In genomic region chr1:228269431-228269830, GRCh38 we compare ENCODE assay signal across 8 cellular contexts.
A peak's percentile ranks its signal among the peaks of the same experiment; 100 is the strongest.
DNase-seq lines count a peak whose midpoint lies in the region; ATAC-seq, FAIRE-seq and TF ChIP-seq lines count a peak whose summit lies in the region.
"Not testable (repeated sequence)": the region's sequence is repeated elsewhere in the genome, so short reads cannot be mapped to it uniquely, and the experiment has no call there.

No MANE protein-coding gene starts in this region.

- not testable (repeated sequence) for H3K9ac ChIP-seq in GM12878 (ENCODE audit: control insufficient read depth, insufficient read depth, low read length)

- 70% methylated on average over 13 of the region's 17 CpGs for WGBS in GM12878 (ENCODE audit: insufficient coverage, insufficient replicate concordance, low lambda C conversion rate, missing lambda C conversion rate)

- H3K27me3 Mint-ChIP-seq in CD8-positive, alpha-beta T cell (ENCODE audit: low read depth); activated CD4-positive, alpha-beta T cell treated with anti-CD3 and anti-CD28 coated beads for 36 hours; naive B cell: not testable (repeated sequence)
- peaks cover 11% of the 10 kb centered on the region for H3K27me3 Mint-ChIP-seq in GM23338 (ENCODE audit: insufficient read depth, low read depth, poor library complexity)

- TF ChIP-seq POLR2A in GM12878 (IDR thresholded peaks at IDR 0.05; ENCODE audit: low read depth, low read length); gastrocnemius medialis (IDR thresholded peaks at IDR 0.05): not testable (repeated sequence)

- in situ Hi-C loops in GM12878 (cut with MboI); gastrocnemius medialis (cut with MboI; ENCODE audit: low sequenced_read_pairs in 4 of 4): not testable (repeated sequence)

- H3K4me3 Mint-ChIP-seq in CD8-positive, alpha-beta T cell; GM23338; activated CD4-positive, alpha-beta T cell treated with anti-CD3 and anti-CD28 coated beads for 36 hours; naive B cell: not testable (repeated sequence)

- H3K9me2 ChIP-seq in GM23338 (ENCODE audit: insufficient read depth), result not testable (repeated sequence)

- CTCF ChIA-PET in CD8-positive, alpha-beta T cell (lab: Charles Lee); activated CD4-positive, alpha-beta T cell treated with anti-CD3 and anti-CD28 coated beads for 36 hours (lab: Charles Lee); GM12878 (lab: Yijun Ruan, JAX): not testable (repeated sequence)

- H3K9me3 Mint-ChIP-seq in CD8-positive, alpha-beta T cell; GM23338; activated CD4-positive, alpha-beta T cell treated with anti-CD3 and anti-CD28 coated beads for 36 hours (ENCODE audit: low read depth); naive B cell: not testable (repeated sequence)

- H3K27ac ChIP-seq in CD8-positive, alpha-beta T cell (ENCODE audit: low read depth, low read length); GM23338 (ENCODE audit: low read depth); GM12878 (ENCODE audit: control insufficient read depth, insufficient read depth): not testable (repeated sequence)
- H3K27ac ChIP-seq in gastrocnemius medialis, result peak overlapping the region; percentile 20 to 51 (median 42)

- not testable (repeated sequence) for H3K4me2 ChIP-seq in GM23338; GM12878 (ENCODE audit: control insufficient read depth, insufficient read depth)

- H3K4me1 ChIP-seq in CD8-positive, alpha-beta T cell (ENCODE audit: insufficient read depth, low read length); GM23338 (ENCODE audit: insufficient read depth); GM12878 (ENCODE audit: control insufficient read depth, insufficient read depth, low read length); gastrocnemius medialis: not testable (repeated sequence)

- TF ChIP-seq CTCF in CD8-positive, alpha-beta T cell (IDR thresholded peaks at IDR 0.05); GM23338 (conservative IDR thresholded peaks at IDR 0.05; ENCODE audit: low read depth in 2 of 2); GM12878 (IDR thresholded peaks at IDR 0.05 in 2 of 3, conservative IDR thresholded peaks at IDR 0.05 in 1 of 3; ENCODE audit: control insufficient read depth in 2 of 3, extremely low read depth in 1 of 3, insufficient read depth in 1 of 3, low read depth in 3 of 3, low read length in 3 of 3); gastrocnemius medialis (IDR thresholded peaks at IDR 0.05 in 4 of 5, conservative IDR thresholded peaks at IDR 0.05 in 1 of 5): not testable (repeated sequence)

- H3K27ac Mint-ChIP-seq in CD8-positive, alpha-beta T cell; GM23338; activated CD4-positive, alpha-beta T cell treated with anti-CD3 and anti-CD28 coated beads for 36 hours; naive B cell: not testable (repeated sequence)

- not testable (repeated sequence) for H3K27me3 ChIP-seq in CD8-positive, alpha-beta T cell (ENCODE audit: insufficient read depth, low read length); GM23338 (ENCODE audit: insufficient read depth); GM12878 (replicated peaks in 1 of 2; ENCODE audit: control insufficient read depth in 2 of 2, insufficient read depth in 2 of 2, low read length in 1 of 2); gastrocnemius medialis

- not testable (repeated sequence) for H3K79me2 ChIP-seq in GM23338 (replicated peaks; ENCODE audit: insufficient read depth); GM12878 (ENCODE audit: control insufficient read depth, insufficient read depth, low read length)

- FAIRE-seq in GM12878 (lab: Jason Lieb, UNC), result not testable (repeated sequence)

- not testable (repeated sequence) for H3K4me1 Mint-ChIP-seq in CD8-positive, alpha-beta T cell (ENCODE audit: low read depth); activated CD4-positive, alpha-beta T cell treated with anti-CD3 and anti-CD28 coated beads for 36 hours
- peaks cover 20% of the 10 kb centered on the region for H3K4me1 Mint-ChIP-seq in GM23338
- peaks cover 5 to 14% (median 6%) of the 10 kb centered on the region in 3 donors for H3K4me1 Mint-ChIP-seq in naive B cell

- H3K36me3 ChIP-seq in CD8-positive, alpha-beta T cell (ENCODE audit: insufficient read depth, low read length); GM23338 (ENCODE audit: insufficient read depth); GM12878 (ENCODE audit: control insufficient read depth in 2 of 2, insufficient read depth in 2 of 2, low read length in 1 of 2): not testable (repeated sequence)
- H3K36me3 ChIP-seq in gastrocnemius medialis, result peaks cover 0 to 89% of the 10 kb centered on the region in 2 donors

- not testable (repeated sequence) for H2AFZ ChIP-seq in GM23338; GM12878 (ENCODE audit: control insufficient read depth, low read depth, low read length)

- H3K9me3 ChIP-seq in CD8-positive, alpha-beta T cell (ENCODE audit: low read length); GM12878 (replicated peaks; ENCODE audit: control insufficient read depth, insufficient read depth, low read length); gastrocnemius medialis: not testable (repeated sequence)

- H4K20me1 ChIP-seq in GM23338 (replicated peaks; ENCODE audit: insufficient read depth); GM12878 (ENCODE audit: control insufficient read depth, insufficient read depth): not testable (repeated sequence)

- peak; percentile 84 for ATAC-seq in CD8-positive, alpha-beta T cell
- ATAC-seq in GM23338 (peak; percentile 35), HG03342 (IDR thresholded peaks at IDR 0.05; ENCODE audit: unreplicated experiment) (peak; percentile 61), GM12878 (peak; percentile 52; the same call in 2 of the 3 replicates), left colon (peak; percentile 75), naive B cell (ENCODE audit: low read depth in 2 of 2) (peak; percentile 56 to 77)
- peak; percentile 59 for ATAC-seq in activated CD4-positive, alpha-beta T cell treated with anti-CD3 and anti-CD28 coated beads for 36 hours
- not testable (repeated sequence) for ATAC-seq in gastrocnemius medialis

- POLR2A ChIA-PET in CD8-positive, alpha-beta T cell (lab: Charles Lee); GM12878 (lab: Charles Lee): not testable (repeated sequence)
- POLR2A ChIA-PET in activated CD4-positive, alpha-beta T cell treated with anti-CD3 and anti-CD28 coated beads for 36 hours (lab: Charles Lee), result interaction anchor here (0.6 kb wide), 1 partner anchor 779 kb away, joined by 3 read pairs; no protein-coding TSS in a partner anchor

- BruUV-seq in GM12878 (replicated peaks; lab: Mats Ljungman, UMichigan), result not testable (repeated sequence)

- not testable (repeated sequence) for TF ChIP-seq EP300 in GM12878 (IDR thresholded peaks at IDR 0.05; ENCODE audit: borderline replicate concordance in 1 of 2, control insufficient read depth in 1 of 2, low read depth in 2 of 2, low read length in 2 of 2)

- intact Hi-C loops in CD8-positive, alpha-beta T cell (cut with DNase I, micrococcal nuclease); activated CD4-positive, alpha-beta T cell treated with anti-CD3 and anti-CD28 coated beads for 36 hours (cut with DNase I, micrococcal nuclease); GM12878 (cut with micrococcal nuclease; ENCODE audit: unreplicated experiment); left colon (cut with DNase I, micrococcal nuclease); gastrocnemius medialis (cut with DNase I; ENCODE audit: low total_unique reads): not testable (repeated sequence)

- not testable (repeated sequence) for H3F3A ChIP-seq in GM23338 (replicated peaks; ENCODE audit: low read depth)

- TF ChIP-seq RAD21 in GM12878 (IDR thresholded peaks at IDR 0.05; ENCODE audit: insufficient read depth, low read depth, low read length), result not testable (repeated sequence)

- SMC1A ChIA-PET in GM12878 (lab: Charles Lee; ENCODE audit: uncharacterized antibody, unreplicated experiment), result not testable (repeated sequence)

- peak in 1 of 7 experiments; percentile 13 for DNase-seq in CD8-positive, alpha-beta T cell
- not testable (repeated sequence) for DNase-seq in GM23338 (ENCODE audit: low spot score); activated CD4-positive, alpha-beta T cell treated with anti-CD3 and anti-CD28 coated beads for 36 hours; GM12878 (ENCODE audit: low read depth, low spot score); left colon; naive B cell; gastrocnemius medialis

- H3K36me3 Mint-ChIP-seq in CD8-positive, alpha-beta T cell, result peaks cover 18% of the 10 kb centered on the region
- H3K36me3 Mint-ChIP-seq in GM23338 (ENCODE audit: low read depth); activated CD4-positive, alpha-beta T cell treated with anti-CD3 and anti-CD28 coated beads for 36 hours (ENCODE audit: low read depth); naive B cell: not testable (repeated sequence)

- not testable (repeated sequence) for H3K4me3 ChIP-seq in CD8-positive, alpha-beta T cell (ENCODE audit: low read depth, low read length); GM23338; GM12878; gastrocnemius medialis

- RAD21 ChIA-PET in GM12878 (lab: Charles Lee; ENCODE audit: unreplicated experiment), result not testable (repeated sequence)
